ENCODE assay signal across 18 cellular contexts in genomic region chr11:60955566-60955965, GRCh38. TPM values are rescaled to one million over a fixed set of nuclear protein-coding genes. Genes with fewer than 3 reads are reported as not detected.
DNase-seq lines count a peak whose midpoint lies in the region; ATAC-seq and TF ChIP-seq lines count a peak whose summit lies in the region.
"Had no signal": no experiment of that assay in that cellular context is flagged by ENCODE, and none has a peak within 500 bp of the region (broad histone marks: within the 10 kb centered on the region; RNA-seq: fewer than 3 reads in every experiment).

No MANE protein-coding gene starts in this region.

- H3K9me3 ChIP-seq in testis (no peaks in the 10 kb centered on the region), right atrium auricular region (no peaks in the 10 kb centered on the region)
- H3K9me3 ChIP-seq: MG63 had no signal

- H3K4me3 ChIP-seq in epithelial cell of esophagus (ENCODE audit: low read length) = no peak overlapping the region
- no peak overlapping the region for H3K4me3 ChIP-seq in testis
- no peak overlapping the region for H3K4me3 ChIP-seq in right atrium auricular region
- H3K4me3 ChIP-seq: MG63 had no signal

- peak; percentile 5 for DNase-seq in NCI-H1436 (lab: John Stamatoyannopoulos, UW)
- no peak for DNase-seq in NCI-H1436 treated with DMSO at 0.1 percent for 48 hours (lab: John Stamatoyannopoulos, UW)
- DNase-seq in NCI-H187 (lab: John Stamatoyannopoulos, UW) = peak; percentile 7 to 27
- peak; percentile 11 for DNase-seq in epithelial cell of esophagus (ENCODE audit: low read depth)
- DNase-seq in sciatic nerve (ENCODE audit: low spot score) = peak; percentile 64
- no peak for DNase-seq in testis
- DNase-seq in right atrium auricular region (ENCODE audit: low spot score) = no peak
- no peak for DNase-seq in activated naive CD4-positive, alpha-beta T cell treated with anti-CD3 and anti-CD28 coated beads, Interleukin-2, amount 50 U/mL, for 16 hours
- DNase-seq: 8988T, DMS53, GDM1, MG63, NCI-H2081 treated with DMSO at 0.1 percent for 48 hours, NCI-H748 treated with DMSO at 0.1 percent for 48 hours, Right ventricle myocardium superior had no signal

- TF ChIP-seq POLR2A in testis (IDR thresholded peaks at IDR 0.05) = no peak

- peaks cover 7% of the 10 kb centered on the region for H3K4me1 ChIP-seq in testis
- H3K4me1 ChIP-seq in right atrium auricular region = peaks cover 0 to 9% of the 10 kb centered on the region in 2 donors

- intact Hi-C loops in sciatic nerve (cut with DNase I) = no loop called here
- intact Hi-C loops in testis (cut with DNase I; ENCODE audit: low total_unique reads) = no loop called here

- H3K27ac ChIP-seq in testis (no peak overlapping the region), right atrium auricular region (no peak overlapping the region)

- TF ChIP-seq CTCF in epithelial cell of esophagus (IDR thresholded peaks at IDR 0.05; ENCODE audit: insufficient read depth, low read depth, low read length, missing control alignments) = no peak
- TF ChIP-seq CTCF in testis (IDR thresholded peaks at IDR 0.05) = no peak
- no peak for TF ChIP-seq CTCF in right atrium auricular region (IDR thresholded peaks at IDR 0.05)

- H3K36me3 ChIP-seq in testis (ENCODE audit: low read depth, missing control alignments) (no peaks in the 10 kb centered on the region), right atrium auricular region (no peaks in the 10 kb centered on the region)
- H3K36me3 ChIP-seq: MG63 had no signal

- H3K27me3 ChIP-seq in testis (no peaks in the 10 kb centered on the region), right atrium auricular region (no peaks in the 10 kb centered on the region)
- H3K27me3 ChIP-seq: MG63 had no signal

- ATAC-seq in sciatic nerve = no peak
- ATAC-seq: Panc1, SK-N-SH treated with all-trans-retinoic acid at 6 μM for 48 hours had no signal

- 69 to 70% methylated on average over 5 of the region's 5 CpGs for WGBS in testis, 2 donors

RNA-seq across cellular contexts. Expression of gene SLC15A3, which starts 3.6 kb away (rescaled TPM):
- 49.4 TPM for total RNA-seq in sciatic nerve
- 1 to 10 TPM; 8.0 to 9.3 TPM for total RNA-seq in testis
- polyA plus RNA-seq in testis (ENCODE audit: insufficient read depth, low read depth, low replicate concordance) = 24.4 TPM
- total RNA-seq in right atrium auricular region = 10 to 100 TPM; 12.9 to 17.5 TPM

RNA-seq across cellular contexts. Expression of gene CD6, which starts 15.9 kb away (rescaled TPM):
- total RNA-seq in sciatic nerve (2.5 TPM), testis (1 to 10 TPM in 1 of 2 donors, under 1 TPM in 1; 0.87 to 1.6 TPM), right atrium auricular region (under 1 TPM; 0.48 to 0.79 TPM)
- 3.1 TPM for polyA plus RNA-seq in testis (ENCODE audit: insufficient read depth, low read depth, low replicate concordance)
- total RNA-seq: H1 had no signal

RNA-seq across cellular contexts. Expression of gene TMEM132A, which starts 31.3 kb away (rescaled TPM):
- total RNA-seq in sciatic nerve (34.2 TPM), testis (10 to 100 TPM; 21.7 to 39.0 TPM), right atrium auricular region (1 to 10 TPM; 7.5 to 8.4 TPM)
- 17.8 TPM for polyA plus RNA-seq in testis (ENCODE audit: insufficient read depth, low read depth, low replicate concordance)

RNA-seq across cellular contexts. Expression of gene TMEM109, which starts 41.6 kb away (rescaled TPM):
- total RNA-seq in sciatic nerve = 128 TPM
- 10 to 100 TPM; 28.1 to 46.7 TPM for total RNA-seq in testis
- polyA plus RNA-seq in testis (ENCODE audit: insufficient read depth, low read depth, low replicate concordance) = 59.1 TPM
- 100 to 1,000 TPM; 119 to 124 TPM for total RNA-seq in right atrium auricular region

RNA-seq across cellular contexts. Expression of gene PRPF19, which starts 49.2 kb away (rescaled TPM):
- total RNA-seq in sciatic nerve (50.7 TPM), testis (100 to 1,000 TPM in 1 of 2 donors, 10 to 100 TPM in 1; 79.8 to 109 TPM), right atrium auricular region (10 to 100 TPM; 20.3 to 46.2 TPM)
- 71.6 TPM for polyA plus RNA-seq in testis (ENCODE audit: insufficient read depth, low read depth, low replicate concordance)

Comparison
In these comparisons a context has a peak if more than half of its experiments do, and no peak if none do; other contexts are left out.
1. DNase-seq: peak in NCI-H1436 (single experiment), NCI-H187 (2 of 2), epithelial cell of esophagus (single experiment) and sciatic nerve (single experiment); none in NCI-H1436 treated with DMSO at 0.1 percent for 48 hours (single experiment), testis (single experiment), right atrium auricular region (single experiment) and activated naive CD4-positive, alpha-beta T cell treated with anti-CD3 and anti-CD28 coated beads, Interleukin-2, amount 50 U/mL, for 16 hours (single experiment).